8 cellular contexts compared by ENCODE assay signal in genomic region chr6:135344526-135344925, GRCh38.
"Had no signal": no experiment of that assay in that cellular context is flagged by ENCODE, and none has a peak within 500 bp of the region (broad histone marks: within the 10 kb centered on the region; RNA-seq: fewer than 3 reads in every experiment).

No MANE protein-coding gene starts in this region.

- DNase-seq: H9, HCEC 1CT, HFFc6, IMR-90, KG1 had no signal

- H3K4me2 ChIP-seq: GM23338 had no signal

- H3K27ac ChIP-seq: HL-60 had no signal

- H3K4me3 ChIP-seq: GM23338, K562 had no signal

- H2AFZ ChIP-seq: GM23338 had no signal

- ATAC-seq: GM23338, K562 had no signal
